ENCODE assay signal across 11 cellular contexts in the genomic region with DNA sequence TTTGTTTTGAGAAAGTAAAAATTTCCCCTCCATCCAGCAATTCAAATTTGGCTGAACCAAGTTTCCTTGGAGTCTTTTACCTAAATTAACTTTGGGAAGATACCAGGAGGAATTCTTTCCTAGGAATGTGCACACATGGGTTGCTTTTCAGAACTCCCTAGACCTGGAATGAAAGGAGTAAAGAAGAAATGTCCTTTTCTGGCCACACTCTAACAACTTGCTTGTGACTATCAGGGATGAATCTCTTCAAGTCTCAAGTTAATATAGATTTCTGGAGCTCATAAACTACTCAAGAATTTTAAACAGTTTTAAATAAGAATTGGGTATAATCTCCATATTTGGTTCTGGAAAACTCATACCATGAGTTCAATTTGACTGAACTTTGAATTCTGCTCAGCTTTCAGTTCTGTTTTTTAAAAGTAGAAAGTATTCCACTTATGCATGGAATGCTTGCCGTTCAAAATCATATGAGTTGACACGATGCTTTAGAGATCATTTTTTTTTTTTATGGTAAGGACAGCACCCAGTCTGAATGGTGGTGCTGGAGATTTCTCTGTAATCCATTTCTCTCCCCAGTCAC. TPM values are rescaled to one million over a fixed set of nuclear protein-coding genes. Genes with fewer than 3 reads are reported as not detected.
A peak's percentile ranks its signal among the peaks of the same experiment; 100 is the strongest.
DNase-seq lines count a peak whose midpoint lies in the region; ATAC-seq and TF ChIP-seq lines count a peak whose summit lies in the region.
"Had no signal": no experiment of that assay in that cellular context is flagged by ENCODE, and none has a peak within 500 bp of the region (broad histone marks: within the 10 kb centered on the region; RNA-seq: fewer than 3 reads in every experiment).

No MANE protein-coding gene starts in this region.

- H3K4me3 ChIP-seq in GM23338: no peak overlapping the region
- H3K4me3 ChIP-seq in SK-N-SH (ENCODE audit: low read depth in 2 of 2, low read length in 1 of 2): no peak overlapping the region
- H3K4me3 ChIP-seq: cardiac muscle cell had no signal

- TF ChIP-seq CTCF in GM23338 (conservative IDR thresholded peaks at IDR 0.05; ENCODE audit: low read depth in 2 of 2) (no peak), SK-N-SH (IDR thresholded peaks at IDR 0.05) (no peak), omental fat pad (IDR thresholded peaks at IDR 0.05) (no peak)

- no peaks in the 10 kb centered on the region for H3F3A ChIP-seq in GM23338 (replicated peaks; ENCODE audit: low read depth)
- peaks cover 8% of the 10 kb centered on the region for H3F3A ChIP-seq in SK-N-SH (replicated peaks; ENCODE audit: insufficient read depth)

- peaks cover 4% of the 10 kb centered on the region; the same call in 2 of the 3 replicates for H3K4me1 Mint-ChIP-seq in GM23338
- peaks cover 57 to 89% (median 76%) of the 10 kb centered on the region in 3 donors for H3K4me1 Mint-ChIP-seq in naive B cell

- 5% methylated on average over 2 of the region's 2 CpGs for WGBS in SK-N-SH (ENCODE audit: low lambda C conversion rate)

- H3K27me3 ChIP-seq in GM23338 (ENCODE audit: insufficient read depth) (no peaks in the 10 kb centered on the region), SK-N-SH (ENCODE audit: insufficient read depth) (no peaks in the 10 kb centered on the region)
- H3K27me3 ChIP-seq: cardiac muscle cell had no signal

- H3K9me3 ChIP-seq in SK-N-SH: peaks cover 16% of the 10 kb centered on the region

- H3K4me1 ChIP-seq in GM23338 (ENCODE audit: insufficient read depth) (no peaks in the 10 kb centered on the region), SK-N-SH (ENCODE audit: control insufficient read depth in 1 of 2, insufficient read depth in 2 of 2, low read depth in 1 of 2, low read length in 1 of 2) (no peaks in the 10 kb centered on the region)

- no peaks in the 10 kb centered on the region for H3K36me3 ChIP-seq in GM23338 (ENCODE audit: insufficient read depth)
- peaks cover 0 to 6% of the 10 kb centered on the region in 2 experiments for H3K36me3 ChIP-seq in SK-N-SH (replicated peaks in 1 of 2; ENCODE audit: control insufficient read depth in 1 of 2, insufficient read depth in 2 of 2, low read length in 1 of 2)
- H3K36me3 ChIP-seq: cardiac muscle cell had no signal

- H3K9ac ChIP-seq in SK-N-SH: no peak overlapping the region

- H3K79me2 ChIP-seq in GM23338 (replicated peaks; ENCODE audit: insufficient read depth) (no peaks in the 10 kb centered on the region), SK-N-SH (ENCODE audit: insufficient read depth) (no peaks in the 10 kb centered on the region)

- DNase-seq in GM23338 (ENCODE audit: low spot score) (no peak), SK-N-SH (no peak), naive B cell (no peak), HPDE6-E6E7 (ENCODE audit: extremely low spot score) (no peak), dermis blood vessel endothelial cell (no peak), omental fat pad (ENCODE audit: low spot score) (no peak), NCI-H187 treated with DMSO at 0.1 percent for 48 hours (lab: John Stamatoyannopoulos, UW) (no peak)
- DNase-seq: activated CD4-positive, alpha-beta memory T cell treated with anti-CD3 and anti-CD28 coated beads for 36 hours had no signal

- ATAC-seq in GM18511 (IDR thresholded peaks at IDR 0.05; ENCODE audit: unreplicated experiment): peak; percentile 37
- no peak for ATAC-seq in GM23338
- ATAC-seq in naive B cell (ENCODE audit: low read depth in 2 of 2): peak; percentile 24 to 43
- no peak for ATAC-seq in omental fat pad (ENCODE audit: low FRiP score)
- ATAC-seq: Panc1 had no signal

- 0 out of 2 replicates have a peak, but pooled peaks cover 3% of the 10 kb centered on the region for H3K9me2 ChIP-seq in GM23338 (ENCODE audit: insufficient read depth)
- H3K9me2 ChIP-seq in SK-N-SH: no peaks in the 10 kb centered on the region

- H3K27me3 Mint-ChIP-seq in GM23338 (ENCODE audit: insufficient read depth, low read depth, poor library complexity) (peaks cover 1% of the 10 kb centered on the region), naive B cell (no peaks in the 10 kb centered on the region)

- CTCF ChIA-PET in SK-N-SH (lab: Yijun Ruan, JAX): interaction anchor here (1.7 kb wide), 1 partner anchor 99 kb away, joined by 5 read pairs; no protein-coding TSS in a partner anchor

- H3K4me3 Mint-ChIP-seq in GM23338 (no peak overlapping the region), naive B cell (peak overlapping the region; percentile 54 to 90 (median 84))
- H3K4me3 Mint-ChIP-seq: activated CD4-positive, alpha-beta memory T cell treated with anti-CD3 and anti-CD28 coated beads for 36 hours had no signal

- H3K27ac ChIP-seq in GM23338 (ENCODE audit: low read depth): no peak overlapping the region
- H3K27ac ChIP-seq in SK-N-SH (ENCODE audit: low read depth in 2 of 2, low read length in 1 of 2): peak overlapping the region; percentile 46 to 76; a peak in 3 of 4 replicates
- H3K27ac ChIP-seq: cardiac muscle cell had no signal

- no peak for TF ChIP-seq RAD21 in SK-N-SH (IDR thresholded peaks at IDR 0.05; ENCODE audit: low read length)

- H3K36me3 Mint-ChIP-seq in GM23338 (ENCODE audit: low read depth) (peaks cover 2% of the 10 kb centered on the region; the same call in 1 of the 3 replicates), naive B cell (peaks cover 18 to 20% of the 10 kb centered on the region in 2 donors)

- no peaks in the 10 kb centered on the region for H4K20me1 ChIP-seq in GM23338 (replicated peaks; ENCODE audit: insufficient read depth)
- H4K20me1 ChIP-seq in SK-N-SH (ENCODE audit: insufficient read depth): no peaks in the 10 kb centered on the region

- H3K27ac Mint-ChIP-seq in GM23338 (no peak overlapping the region), naive B cell (peak overlapping the region; percentile 86 to 98 (median 97))
- H3K27ac Mint-ChIP-seq: activated CD4-positive, alpha-beta memory T cell treated with anti-CD3 and anti-CD28 coated beads for 36 hours had no signal

- TF ChIP-seq EP300 in SK-N-SH (IDR thresholded peaks at IDR 0.05; ENCODE audit: borderline replicate concordance in 1 of 2, low read depth in 1 of 2, low read length in 1 of 2): no peak

- H3K9me3 Mint-ChIP-seq in GM23338 (peaks cover 8% of the 10 kb centered on the region; the same call in 2 of the 3 replicates), naive B cell (peaks cover 0 to 9% (median 2%) of the 10 kb centered on the region in 7 donors)

- H2AFZ ChIP-seq in GM23338 (peak overlapping the region; percentile 61; the same call in 1 of the 2 replicates), SK-N-SH (ENCODE audit: low read depth) (0 out of 2 replicates have a peak overlapping the region, but pooled peaks have one; percentile 8)

- H3K4me2 ChIP-seq in GM23338: no peak overlapping the region
- no peak overlapping the region for H3K4me2 ChIP-seq in SK-N-SH

- POLR2A ChIA-PET in SK-N-SH (lab: Yijun Ruan, JAX): no interaction called here

TF ChIP-seq in GM23338, 12 proteins besides CTCF, POLR2A, EP300 and RAD21 (continues in another document):
- TF ChIP-seq CREB1 (CRISPR knock-in tag; IDR thresholded peaks at IDR 0.05; ENCODE audit: low read depth) (no peak), EZH2phosphoT487 (IDR thresholded peaks at IDR 0.05; ENCODE audit: unreplicated experiment) (no peak), POLR2AphosphoS5 (IDR thresholded peaks at IDR 0.05; ENCODE audit: low read depth) (no peak), ZNF114 (CRISPR knock-in tag; IDR thresholded peaks at IDR 0.05) (no peak)
- TF ChIP-seq, protein P1, sequence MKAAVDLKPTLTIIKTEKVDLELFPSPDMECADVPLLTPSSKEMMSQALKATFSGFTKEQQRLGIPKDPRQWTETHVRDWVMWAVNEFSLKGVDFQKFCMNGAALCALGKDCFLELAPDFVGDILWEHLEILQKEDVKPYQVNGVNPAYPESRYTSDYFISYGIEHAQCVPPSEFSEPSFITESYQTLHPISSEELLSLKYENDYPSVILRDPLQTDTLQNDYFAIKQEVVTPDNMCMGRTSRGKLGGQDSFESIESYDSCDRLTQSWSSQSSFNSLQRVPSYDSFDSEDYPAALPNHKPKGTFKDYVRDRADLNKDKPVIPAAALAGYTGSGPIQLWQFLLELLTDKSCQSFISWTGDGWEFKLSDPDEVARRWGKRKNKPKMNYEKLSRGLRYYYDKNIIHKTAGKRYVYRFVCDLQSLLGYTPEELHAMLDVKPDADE (IDR thresholded peaks at IDR 0.05): no peak

TF ChIP-seq in SK-N-SH, 30 proteins besides CTCF, POLR2A, EP300 and RAD21:
- TF ChIP-seq, protein P2, sequence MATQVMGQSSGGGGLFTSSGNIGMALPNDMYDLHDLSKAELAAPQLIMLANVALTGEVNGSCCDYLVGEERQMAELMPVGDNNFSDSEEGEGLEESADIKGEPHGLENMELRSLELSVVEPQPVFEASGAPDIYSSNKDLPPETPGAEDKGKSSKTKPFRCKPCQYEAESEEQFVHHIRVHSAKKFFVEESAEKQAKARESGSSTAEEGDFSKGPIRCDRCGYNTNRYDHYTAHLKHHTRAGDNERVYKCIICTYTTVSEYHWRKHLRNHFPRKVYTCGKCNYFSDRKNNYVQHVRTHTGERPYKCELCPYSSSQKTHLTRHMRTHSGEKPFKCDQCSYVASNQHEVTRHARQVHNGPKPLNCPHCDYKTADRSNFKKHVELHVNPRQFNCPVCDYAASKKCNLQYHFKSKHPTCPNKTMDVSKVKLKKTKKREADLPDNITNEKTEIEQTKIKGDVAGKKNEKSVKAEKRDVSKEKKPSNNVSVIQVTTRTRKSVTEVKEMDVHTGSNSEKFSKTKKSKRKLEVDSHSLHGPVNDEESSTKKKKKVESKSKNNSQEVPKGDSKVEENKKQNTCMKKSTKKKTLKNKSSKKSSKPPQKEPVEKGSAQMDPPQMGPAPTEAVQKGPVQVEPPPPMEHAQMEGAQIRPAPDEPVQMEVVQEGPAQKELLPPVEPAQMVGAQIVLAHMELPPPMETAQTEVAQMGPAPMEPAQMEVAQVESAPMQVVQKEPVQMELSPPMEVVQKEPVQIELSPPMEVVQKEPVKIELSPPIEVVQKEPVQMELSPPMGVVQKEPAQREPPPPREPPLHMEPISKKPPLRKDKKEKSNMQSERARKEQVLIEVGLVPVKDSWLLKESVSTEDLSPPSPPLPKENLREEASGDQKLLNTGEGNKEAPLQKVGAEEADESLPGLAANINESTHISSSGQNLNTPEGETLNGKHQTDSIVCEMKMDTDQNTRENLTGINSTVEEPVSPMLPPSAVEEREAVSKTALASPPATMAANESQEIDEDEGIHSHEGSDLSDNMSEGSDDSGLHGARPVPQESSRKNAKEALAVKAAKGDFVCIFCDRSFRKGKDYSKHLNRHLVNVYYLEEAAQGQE (IDR thresholded peaks at IDR 0.05; ENCODE audit: low read depth, low read length): no peak
- TF ChIP-seq TCF12 (IDR thresholded peaks at IDR 0.05): peak; percentile 4; the same call in 1 of the 2 replicates
- TF ChIP-seq TEAD4 (IDR thresholded peaks at IDR 0.05; ENCODE audit: borderline replicate concordance, insufficient read depth): peak; percentile 21; the same call in 1 of the 2 replicates

RNA-seq across cellular contexts. Expression of a gene that starts 7.7 kb away (rescaled TPM):
- 0.69 TPM in 1 of 2 replicates, not detected in the other for total RNA-seq in GM23338 (2014; rRNA removed; shearing (Covaris generic))
- polyA plus RNA-seq in GM23338 (2016; fragmentation: Nextera tagmentation; extraction: Ambion mirVana) (0.19 and 0.23 TPM in 2 replicates), SK-N-SH (2012; rRNA removed) (72.5 and 152 TPM in 2 replicates), naive B cell (ENCODE audit: low read depth in 6 of 6) (100 to 1,000 TPM in 3 of 6 donors, 10 to 100 TPM in 3; 44.7 to 118 (median 92.3) TPM)
- polyA plus RNA-seq in SK-N-SH (2012; cell fraction: cytosol; rRNA removed): 26.2 and 31.8 TPM in 2 replicates
- 604 and 757 TPM in 2 replicates for polyA plus RNA-seq in SK-N-SH (2012; cell fraction: nucleus; rRNA removed)
- total RNA-seq in dermis blood vessel endothelial cell (202 and 255 TPM in 2 replicates), omental fat pad (10 to 100 TPM; 11.8 to 42.2 (median 26.1) TPM)

Comparison
In these comparisons a context has a peak if more than half of its experiments do, and no peak if none do; other contexts are left out.
1. ATAC-seq: peak in GM18511 (single experiment) and naive B cell (2 of 2); none in GM23338 (single experiment) and omental fat pad (single experiment).